Comparison of ENCODE assay signal across 10 cellular contexts in genomic region chr5:108730617-108731340, GRCh38. TPM values are rescaled to one million over a fixed set of nuclear protein-coding genes. Genes with fewer than 3 reads are reported as not detected.
DNase-seq lines count a peak whose midpoint lies in the region; ATAC-seq, FAIRE-seq and TF ChIP-seq lines count a peak whose summit lies in the region.
"Had no signal": no experiment of that assay in that cellular context is flagged by ENCODE, and none has a peak within 500 bp of the region (broad histone marks: within the 10 kb centered on the region; RNA-seq: fewer than 3 reads in every experiment).

No MANE protein-coding gene starts in this region.

- CTCF ChIA-PET in CD4-positive, alpha-beta T cell (lab: Charles Lee), result no interaction called here

- H3K9me3 ChIP-seq in CD4-positive, alpha-beta T cell (ENCODE audit: control insufficient read depth, low read length), result no peaks in the 10 kb centered on the region
- H3K9me3 ChIP-seq in pancreas, result no peaks in the 10 kb centered on the region

- H3K4me1 ChIP-seq in pancreas, result peaks cover 0 to 2% (median 0%) of the 10 kb centered on the region in 3 donors

- H3K27ac ChIP-seq in CD4-positive, alpha-beta T cell (ENCODE audit: low read depth, low read length), result no peak overlapping the region
- no peak overlapping the region for H3K27ac ChIP-seq in pancreas

- no peaks in the 10 kb centered on the region for H3K36me3 ChIP-seq in pancreas

- no peaks in the 10 kb centered on the region for H3K9me3 Mint-ChIP-seq in CD4-positive, alpha-beta T cell
- H3K9me3 Mint-ChIP-seq: activated naive CD4-positive, alpha-beta T cell treated with anti-CD3 and anti-CD28 coated beads, Interleukin-2, amount 50 U/mL, for 24 hours had no signal

- POLR2A ChIA-PET in CD4-positive, alpha-beta T cell (lab: Charles Lee), result interaction anchor here (1.2 kb wide), 1 partner anchor 350 kb away, joined by 3 read pairs; no protein-coding TSS in a partner anchor

- H3K4me3 ChIP-seq in pancreas, result no peak overlapping the region

- H3K4me1 Mint-ChIP-seq in CD4-positive, alpha-beta T cell (ENCODE audit: low read depth), result peaks cover 22% of the 10 kb centered on the region

- TF ChIP-seq CTCF in CD4-positive, alpha-beta T cell (IDR thresholded peaks at IDR 0.05), result no peak
- TF ChIP-seq CTCF in pancreas (IDR thresholded peaks at IDR 0.05), result no peak

- 48 to 73% methylated on average over 1 of the region's 1 CpG for WGBS in pancreas, 2 donors

- no peak for DNase-seq in CD4-positive, alpha-beta T cell
- DNase-seq in NOMO-1 treated with DMSO at 0.1 percent for 48 hours (lab: John Stamatoyannopoulos, UW; ENCODE audit: unreplicated experiment) (peak; percentile 88), HT-29 (ENCODE audit: low spot score) (no peak), pancreas (no peak), RKO (ENCODE audit: low spot score) (no peak), DMS 273 treated with DMSO at 0.1 percent for 48 hours (lab: John Stamatoyannopoulos, UW) (no peak)
- DNase-seq: NCI-H524 had no signal

- H3K27me3 Mint-ChIP-seq in CD4-positive, alpha-beta T cell, result peaks cover 51% of the 10 kb centered on the region

- H3K36me3 Mint-ChIP-seq in CD4-positive, alpha-beta T cell (ENCODE audit: low read depth), result no peaks in the 10 kb centered on the region
- H3K36me3 Mint-ChIP-seq: activated naive CD4-positive, alpha-beta T cell treated with anti-CD3 and anti-CD28 coated beads, Interleukin-2, amount 50 U/mL, for 24 hours had no signal

- intact Hi-C loops in CD4-positive, alpha-beta T cell (cut with DNase I, micrococcal nuclease), result no loop called here
- intact Hi-C loops in pancreas (cut with DNase I), result no loop called here

- ATAC-seq in CD4-positive, alpha-beta T cell (ENCODE audit: poor library complexity), result no peak
- ATAC-seq in GM19452 (IDR thresholded peaks at IDR 0.05; ENCODE audit: unreplicated experiment), result peak; percentile 47
- ATAC-seq in HG03039 (IDR thresholded peaks at IDR 0.05; ENCODE audit: unreplicated experiment), result peak; percentile 33
- ATAC-seq in pancreas, result no peak

- peaks cover 22% of the 10 kb centered on the region for H3K27me3 ChIP-seq in CD4-positive, alpha-beta T cell (ENCODE audit: control insufficient read depth, insufficient read depth, low read length)
- no peaks in the 10 kb centered on the region for H3K27me3 ChIP-seq in pancreas

- peak overlapping the region; percentile 13 for H3K4me3 Mint-ChIP-seq in CD4-positive, alpha-beta T cell
- H3K4me3 Mint-ChIP-seq: activated naive CD4-positive, alpha-beta T cell treated with anti-CD3 and anti-CD28 coated beads, Interleukin-2, amount 50 U/mL, for 24 hours had no signal

- H3K27ac Mint-ChIP-seq in CD4-positive, alpha-beta T cell, result no peak overlapping the region
- H3K27ac Mint-ChIP-seq: activated naive CD4-positive, alpha-beta T cell treated with anti-CD3 and anti-CD28 coated beads, Interleukin-2, amount 50 U/mL, for 24 hours had no signal

- no peak for FAIRE-seq in pancreas (lab: Jason Lieb, UNC)

RNA-seq across cellular contexts. Expression of gene FER, which starts 16.9 kb away (rescaled TPM):
- total RNA-seq in CD4-positive, alpha-beta T cell, result 10 to 100 TPM; 14.2 to 15.9 TPM
- total RNA-seq in HT-29 (2014; rRNA removed; shearing (Covaris generic)), result 2.3 and 5.2 TPM in 2 replicates
- 10 to 100 TPM in 1 of 6 donors, 1 to 10 TPM in 5; 5.1 to 15.3 (median 6.8) TPM for total RNA-seq in pancreas
- 1 to 10 TPM; 1.4 to 1.6 TPM for polyA plus RNA-seq in pancreas

Comparison
In these comparisons a context has a peak if more than half of its experiments do, and no peak if none do; other contexts are left out.
1. ATAC-seq: peak in GM19452 (single experiment) and HG03039 (single experiment); none in CD4-positive, alpha-beta T cell (single experiment) and pancreas (0 of 4).